In genomic region chr18:9280854-9281253, GRCh38 we compare ENCODE assay signal across 25 cellular contexts. TPM values are rescaled to one million over a fixed set of nuclear protein-coding genes. Genes with fewer than 3 reads are reported as not detected.
DNase-seq lines count a peak whose midpoint lies in the region; ATAC-seq and TF ChIP-seq lines count a peak whose summit lies in the region.
"Had no signal": no experiment of that assay in that cellular context is flagged by ENCODE, and none has a peak within 500 bp of the region (broad histone marks: within the 10 kb centered on the region; RNA-seq: fewer than 3 reads in every experiment).

No MANE protein-coding gene starts in this region.

- POLR2A ChIA-PET in HEK293T (lab: Yijun Ruan, JAX), result no interaction called here

- no peaks in the 10 kb centered on the region for H3K9me3 ChIP-seq in CD4-positive, CD25-positive, alpha-beta regulatory T cell (ENCODE audit: control insufficient read depth in 2 of 2, low read length in 2 of 2)
- no peaks in the 10 kb centered on the region for H3K9me3 ChIP-seq in mucosa of descending colon
- H3K9me3 ChIP-seq: A549, BE2C had no signal

- no peak for ATAC-seq in CD4-positive, CD25-positive, alpha-beta regulatory T cell (ENCODE audit: low read depth in 2 of 2)
- ATAC-seq in left colon, result peak; percentile 44
- ATAC-seq in mucosa of descending colon, result peak; percentile 20
- ATAC-seq in GM18519 (IDR thresholded peaks at IDR 0.05; ENCODE audit: low FRiP score, unreplicated experiment), result no peak
- ATAC-seq in GM19328 (IDR thresholded peaks at IDR 0.05; ENCODE audit: unreplicated experiment), result no peak
- ATAC-seq: A549 had no signal

- no peaks in the 10 kb centered on the region for H3K4me1 ChIP-seq in CD4-positive, CD25-positive, alpha-beta regulatory T cell (ENCODE audit: control insufficient read depth, insufficient read depth, low read length, poor library complexity, severe bottlenecking)
- no peaks in the 10 kb centered on the region for H3K4me1 ChIP-seq in mucosa of descending colon (ENCODE audit: low read depth)
- H3K4me1 ChIP-seq: A549; BE2C; BLaER1 treated with 17β-estradiol and CSF1 and Interleukin-3, amounts not matched to agents 10 nM and 100 nM had no signal

- peak overlapping the region in 2 of 3 donors; percentile 6 to 43 for H3K27ac Mint-ChIP-seq in CD4-positive, CD25-positive, alpha-beta regulatory T cell
- H3K27ac Mint-ChIP-seq: HFFc6 had no signal

- CTCF ChIA-PET in HEK293T (lab: Yijun Ruan, JAX), result no interaction called here

- H3K27me3 Mint-ChIP-seq in CD4-positive, CD25-positive, alpha-beta regulatory T cell, result no peaks in the 10 kb centered on the region
- H3K27me3 Mint-ChIP-seq: CD4-positive, alpha-beta memory T cell had no signal

- no peak overlapping the region for H3K4me3 ChIP-seq in CD4-positive, CD25-positive, alpha-beta regulatory T cell (ENCODE audit: low read depth, low read length)
- H3K4me3 ChIP-seq in mucosa of descending colon, result no peak overlapping the region
- H3K4me3 ChIP-seq: A549; BLaER1 treated with 17β-estradiol and CSF1 and Interleukin-3, amounts not matched to agents 10 nM and 100 nM; GM23248 had no signal

- peaks cover 32% of the 10 kb centered on the region for H3K36me3 Mint-ChIP-seq in CD4-positive, CD25-positive, alpha-beta regulatory T cell

- H3K27ac ChIP-seq in CD4-positive, CD25-positive, alpha-beta regulatory T cell (ENCODE audit: insufficient read depth, low read length, poor library complexity, severe bottlenecking), result no peak overlapping the region
- H3K27ac ChIP-seq: A549; BLaER1 treated with 17β-estradiol and CSF1 and Interleukin-3, amounts not matched to agents 10 nM and 100 nM; GM23248 had no signal

- no peak overlapping the region for H3K4me3 Mint-ChIP-seq in CD4-positive, CD25-positive, alpha-beta regulatory T cell
- H3K4me3 Mint-ChIP-seq: CD14-positive monocyte; CD4-positive, alpha-beta memory T cell; HFFc6 had no signal

- intact Hi-C loops in left colon (cut with DNase I, micrococcal nuclease) (no loop called here), mucosa of descending colon (cut with DNase I, micrococcal nuclease) (no loop called here)

- TF ChIP-seq CTCF in mucosa of descending colon (IDR thresholded peaks at IDR 0.05), result no peak

- H3K27me3 ChIP-seq in CD4-positive, CD25-positive, alpha-beta regulatory T cell (ENCODE audit: control insufficient read depth, insufficient read depth, low read length), result no peaks in the 10 kb centered on the region
- H3K27me3 ChIP-seq: BE2C; BLaER1 treated with 17β-estradiol and CSF1 and Interleukin-3, amounts not matched to agents 10 nM and 100 nM had no signal

- H3K9me3 Mint-ChIP-seq in CD4-positive, CD25-positive, alpha-beta regulatory T cell, result no peaks in the 10 kb centered on the region
- H3K9me3 Mint-ChIP-seq: CD4-positive, alpha-beta memory T cell; HFFc6 had no signal

- DNase-seq in CD4-positive, CD25-positive, alpha-beta regulatory T cell, result no peak
- DNase-seq in HEK293T (ENCODE audit: extremely low spot score), result peak; percentile 18
- no peak for DNase-seq in left colon
- no peak for DNase-seq in mucosa of descending colon
- no peak for DNase-seq in NCI-H345 treated with DMSO at 0.1 percent for 48 hours (lab: John Stamatoyannopoulos, UW; ENCODE audit: unreplicated experiment)
- DNase-seq in stimulated activated CD4-positive, alpha-beta T cell treated with anti-CD3 and anti-CD28 coated beads, Interleukin-4, amount 100 ng/mL, for 4 hours, result no peak
- DNase-seq: 8988T; ACHN; AML-193; BE2C; Calu3; CD4-positive, alpha-beta memory T cell; COR-L47; DMS53; DMS79 treated with DMSO at 0.1 percent for 48 hours; GF-D8; GM23248; H7; HCEC 1CT; HFFc6 had no signal

- H3K36me3 ChIP-seq in CD4-positive, CD25-positive, alpha-beta regulatory T cell (ENCODE audit: control insufficient read depth, insufficient read depth, low read length), result peaks cover 58% of the 10 kb centered on the region
- no peaks in the 10 kb centered on the region for H3K36me3 ChIP-seq in mucosa of descending colon (ENCODE audit: low read depth)
- H3K36me3 ChIP-seq: BE2C had no signal

- no peaks in the 10 kb centered on the region for H3K4me1 Mint-ChIP-seq in CD4-positive, CD25-positive, alpha-beta regulatory T cell
- H3K4me1 Mint-ChIP-seq: CD14-positive monocyte had no signal

TF ChIP-seq in HEK293T, 16 proteins besides CTCF, POLR2A, EP300 and RAD21:
- TF ChIP-seq FOXM1 (IDR thresholded peaks at IDR 0.05; ENCODE audit: borderline replicate concordance), result no peak
- no peak for TF ChIP-seq HDGF (IDR thresholded peaks at IDR 0.05; ENCODE audit: borderline replicate concordance)
- no peak for TF ChIP-seq L3MBTL2 (conservative IDR thresholded peaks at IDR 0.05)
- TF ChIP-seq FOXA1 (IDR thresholded peaks at IDR 0.05), result no peak
- no peak for TF ChIP-seq SUZ12 (IDR thresholded peaks at IDR 0.05)
- TF ChIP-seq CTBP1 (IDR thresholded peaks at IDR 0.05; ENCODE audit: borderline replicate concordance), result peak; percentile 49; the same call in 1 of the 2 replicates
- TF ChIP-seq FOXK2 (IDR thresholded peaks at IDR 0.05), result peak; percentile 70; the same call in 1 of the 2 replicates
- peak; percentile 93 for TF ChIP-seq PKNOX1 (IDR thresholded peaks at IDR 0.05)

RNA-seq across cellular contexts. Expression of gene TWSG1, which starts 53.7 kb away (rescaled TPM):
- total RNA-seq in CD4-positive, CD25-positive, alpha-beta regulatory T cell, result 2.5 TPM
- polyA plus RNA-seq in CD4-positive, CD25-positive, alpha-beta regulatory T cell, result 1 to 10 TPM; 1.9 to 2.6 (median 2.3) TPM
- total RNA-seq in left colon, result 10 to 100 TPM; 24.5 to 26.7 TPM
- 10 to 100 TPM; 10.5 to 45.3 (median 17.8) TPM for total RNA-seq in mucosa of descending colon

Comparison
In these comparisons a context has a peak if more than half of its experiments do, and no peak if none do; other contexts are left out.
1. ATAC-seq: peak in left colon (single experiment) and mucosa of descending colon (single experiment); none in CD4-positive, CD25-positive, alpha-beta regulatory T cell (0 of 2), GM18519 (single experiment) and GM19328 (single experiment).